ENCODE assay signal across 25 cellular contexts in the genomic region with DNA sequence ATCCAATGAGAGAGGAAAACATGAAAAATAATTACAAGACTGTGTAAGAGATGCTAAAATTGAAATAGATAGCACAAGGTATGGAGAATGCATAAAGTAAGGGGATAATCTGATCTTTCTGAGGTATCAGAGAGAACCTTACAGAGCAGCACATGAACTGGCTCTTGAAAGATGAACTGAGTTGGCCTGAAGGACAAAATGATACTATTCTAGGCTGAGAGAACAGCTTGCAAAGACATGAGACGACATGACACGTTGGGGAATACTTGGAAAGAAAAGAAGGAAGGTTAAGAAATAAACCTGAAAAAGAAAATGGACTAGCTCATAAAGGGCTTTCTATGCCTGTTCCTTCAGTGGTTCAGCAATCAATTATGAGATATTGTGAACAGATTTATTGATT.
"Had no signal": no experiment of that assay in that cellular context is flagged by ENCODE, and none has a peak within 500 bp of the region (broad histone marks: within the 10 kb centered on the region; RNA-seq: fewer than 3 reads in every experiment).

No MANE protein-coding gene starts in this region.

- H3K4me1 ChIP-seq: ascending aorta, breast epithelium, colonic mucosa, esophagus squamous epithelium had no signal

- ATAC-seq: activated CD4-positive, alpha-beta T cell treated with anti-CD3 and anti-CD28 coated beads for 36 hours; activated CD8-positive, alpha-beta memory T cell treated with anti-CD3 and anti-CD28 coated beads, Interleukin-2, amount 10 ng/mL, durations not matched to agents 7 days and 5 days; activated CD8-positive, alpha-beta T cell treated with anti-CD3 and anti-CD28 coated beads, Interleukin-2, amount 10 ng/mL, durations not matched to agents 7 days and 5 days had no signal

- H3K27ac ChIP-seq: ascending aorta, breast epithelium, cardiac muscle cell, colonic mucosa, epithelial cell of prostate, esophagus squamous epithelium had no signal

- H3K9me3 ChIP-seq: ascending aorta, breast epithelium, colonic mucosa, esophagus squamous epithelium had no signal

- H3K4me3 ChIP-seq: ascending aorta, breast epithelium, cardiac muscle cell, colonic mucosa, esophagus squamous epithelium had no signal

- DNase-seq: activated CD4-positive, alpha-beta memory T cell treated with anti-CD3 and anti-CD28 coated beads for 36 hours; activated CD4-positive, alpha-beta T cell treated with anti-CD3 and anti-CD28 coated beads for 36 hours; activated CD4-positive, alpha-beta T cell treated with anti-CD3 and anti-CD28 coated beads, Interleukin-2, amount 10 ng/mL, durations not matched to agents 24 days and 14 days; activated CD4-positive, CD25-positive, alpha-beta regulatory T cell; activated CD4-positive, CD25-positive, alpha-beta regulatory T cell treated with anti-CD3 and anti-CD28 coated beads, Interleukin-2, amount 50 U/mL, for 72 hours; activated CD8-positive, alpha-beta memory T cell treated with anti-CD3 and anti-CD28 coated beads, Interleukin-2, amount 10 ng/mL, durations not matched to agents 7 days and 5 days; activated CD8-positive, alpha-beta memory T cell treated with anti-CD3 and anti-CD28 coated beads, Interleukin-2, amount 50 U/mL, for 4 hours; activated CD8-positive, alpha-beta T cell treated with anti-CD3 and anti-CD28 coated beads, Interleukin-2, amount 10 ng/mL, durations not matched to agents 7 days and 5 days; activated effector memory CD4-positive, alpha-beta T cell treated with anti-CD3 and anti-CD28 coated beads, Interleukin-2, amount 50 U/mL, for 16 hours; activated naive CD4-positive, alpha-beta T cell treated with anti-CD3 and anti-CD28 coated beads for 36 hours; activated naive CD8-positive, alpha-beta T cell treated with anti-CD3 and anti-CD28 coated beads for 36 hours; activated T-cell treated with anti-CD3 and anti-CD28 coated beads, Interleukin-2, amount 50 U/mL, for 1 hour; activated T-cell treated with anti-CD3 and anti-CD28 coated beads, Interleukin-2, amount 50 U/mL, for 48 hours; central memory CD4-positive, alpha-beta T cell; cerebellar nuclear complex; colonic mucosa; effector CD8-positive, alpha-beta T cell; esophagus squamous epithelium; foreskin melanocyte; head of caudate nucleus; T-helper 2 cell had no signal

- H3K27me3 ChIP-seq: ascending aorta, breast epithelium, cardiac muscle cell, colonic mucosa, esophagus squamous epithelium had no signal

- H3K36me3 ChIP-seq: breast epithelium, colonic mucosa had no signal
